ENCODE assay signal across 32 cellular contexts in genomic region chr10:62127975-62128374, GRCh38.
"Had no signal": no experiment of that assay in that cellular context is flagged by ENCODE, and none has a peak within 500 bp of the region (broad histone marks: within the 10 kb centered on the region; RNA-seq: fewer than 3 reads in every experiment).

No MANE protein-coding gene starts in this region.

- H3K27ac Mint-ChIP-seq: activated T-helper 2 cell treated with anti-CD3 and anti-CD28 coated beads, Interferon-gamma antibody, Interleukin-2, Interleukin-4, amounts not matched to agents 10 μg/mL and 5 μg/mL and 100 μg/mL, durations not matched to agents 14 hours and 24 hours and 36 hours; progenitor cell of endocrine pancreas; stimulated activated effector memory CD8-positive, alpha-beta T cell treated with anti-CD3 and anti-CD28 coated beads, Interleukin-12 subunit alpha, Interleukin-12 subunit beta, amount 100 ng/mL, for 72 hours; T-cell had no signal

- H3K36me3 ChIP-seq: adrenal gland, left ventricle myocardium inferior, sigmoid colon, stomach, thyroid gland, upper lobe of left lung, vagina had no signal

- H3K9me3 ChIP-seq: body of pancreas, thyroid gland, vagina had no signal

- H2AFZ ChIP-seq: hepatocyte had no signal

- H3K27ac ChIP-seq: adrenal gland, body of pancreas, gastrocnemius medialis, hepatocyte, left ventricle myocardium inferior, sigmoid colon, stomach, thyroid gland, upper lobe of left lung, vagina, VCaP had no signal

- H3K4me3 Mint-ChIP-seq: activated naive CD4-positive, alpha-beta T cell treated with anti-CD3 and anti-CD28 coated beads, Interleukin-2, amount 50 U/mL, for 24 hours; natural killer cell treated with Interleukin-12 subunit alpha and Interleukin-12 subunit beta and Interleukin-15 and Interleukin-18, amount 100 ng/mL, for 72 hours; stimulated activated effector memory CD8-positive, alpha-beta T cell treated with anti-CD3 and anti-CD28 coated beads, Interleukin-12 subunit alpha, Interleukin-12 subunit beta, amount 100 ng/mL, for 72 hours; T-cell had no signal

- H3K36me3 Mint-ChIP-seq: stimulated activated effector memory CD8-positive, alpha-beta T cell treated with anti-CD3 and anti-CD28 coated beads, Interleukin-12 subunit alpha, Interleukin-12 subunit beta, amount 100 ng/mL, for 72 hours had no signal

- H3K4me3 ChIP-seq: adrenal gland, body of pancreas, gastrocnemius medialis, hepatocyte, left ventricle myocardium inferior, lung, mucosa of descending colon, sigmoid colon, stomach, thyroid gland, upper lobe of left lung, vagina had no signal

- H3K27me3 Mint-ChIP-seq: activated naive CD4-positive, alpha-beta T cell treated with anti-CD3 and anti-CD28 coated beads, Interleukin-2, amount 50 U/mL, for 24 hours; natural killer cell treated with Interleukin-12 subunit alpha and Interleukin-12 subunit beta and Interleukin-15 and Interleukin-18, amount 100 ng/mL, for 72 hours; T-cell had no signal

- H3K4me1 ChIP-seq: adrenal gland, body of pancreas, sigmoid colon, stomach, thyroid gland, upper lobe of left lung, vagina had no signal

- FAIRE-seq: colon, endometrium, small intestine, TTC549 had no signal

- H3K4me1 Mint-ChIP-seq: stimulated activated effector memory CD8-positive, alpha-beta T cell treated with anti-CD3 and anti-CD28 coated beads, Interleukin-12 subunit alpha, Interleukin-12 subunit beta, amount 100 ng/mL, for 72 hours had no signal

- H3K4me2 ChIP-seq: hepatocyte had no signal

- DNase-seq: activated CD4-positive, alpha-beta T cell treated with anti-CD3 and anti-CD28 coated beads for 48 hours; activated CD4-positive, alpha-beta T cell treated with anti-CD3 and anti-CD28 coated beads, Interleukin-2, amount 50 U/mL, for 48 hours; activated T-cell treated with anti-CD3 and anti-CD28 coated beads, Interleukin-2, amount 50 U/mL, for 48 hours; adrenal gland; aorta; body of pancreas; effector CD8-positive, alpha-beta T cell; gastrocnemius medialis; glutamatergic neuron; islet precursor cell; left ventricle myocardium inferior; mucosa of descending colon; sigmoid colon; small intestine; stimulated activated CD4-positive, alpha-beta T cell treated with anti-CD3 and anti-CD28 coated beads, Interleukin-4, amount 100 ng/mL, for 24 hours; stomach; T-cell; thyroid gland; upper lobe of left lung had no signal

- H3K79me2 ChIP-seq: hepatocyte had no signal

- H3K27me3 ChIP-seq: adrenal gland, body of pancreas, gastrocnemius medialis, hepatocyte, sigmoid colon, stomach, thyroid gland, upper lobe of left lung, vagina had no signal

- ATAC-seq: activated CD4-positive, CD25-positive, alpha-beta regulatory T cell treated with anti-CD3 and anti-CD28 coated beads, Interleukin-2, amount 50 U/mL, for 24 hours; body of pancreas; gastrocnemius medialis; mucosa of descending colon; natural killer cell treated with Interleukin-12 subunit alpha and Interleukin-12 subunit beta and Interleukin-15 and Interleukin-18, amount 100 ng/mL, for 72 hours; stimulated activated effector memory CD8-positive, alpha-beta T cell treated with anti-CD3 and anti-CD28 coated beads, Interleukin-12 subunit alpha, Interleukin-12 subunit beta, amount 100 ng/mL, for 72 hours; T-cell had no signal
